Comparison of ENCODE assay signal across 10 cellular contexts in the genomic region with DNA sequence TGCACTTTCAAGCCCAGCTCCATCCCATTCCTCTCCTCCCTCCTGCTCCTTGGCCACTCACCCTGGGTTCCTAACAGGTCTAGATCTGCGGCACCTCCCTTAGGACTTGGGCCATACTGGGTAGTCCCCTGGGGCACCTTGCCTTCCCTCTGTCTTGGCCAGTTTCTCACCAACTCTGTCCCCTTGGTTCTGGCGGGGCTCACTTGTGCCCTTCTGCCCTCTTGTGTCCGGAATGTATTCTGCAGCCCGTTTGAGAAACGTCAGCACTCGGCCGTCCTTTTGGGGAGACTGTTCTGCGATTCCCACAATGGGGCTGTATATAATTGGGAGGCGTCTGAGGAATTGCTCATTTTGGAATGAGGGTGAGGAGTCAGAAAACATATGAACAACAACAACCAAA.
DNase-seq lines count a peak whose midpoint lies in the region; ATAC-seq and TF ChIP-seq lines count a peak whose summit lies in the region.
"Had no signal": no experiment of that assay in that cellular context is flagged by ENCODE, and none has a peak within 500 bp of the region (broad histone marks: within the 10 kb centered on the region; RNA-seq: fewer than 3 reads in every experiment).

No MANE protein-coding gene starts in this region.

- no peak for ATAC-seq in HG02840 (IDR thresholded peaks at IDR 0.05; ENCODE audit: low FRiP score, unreplicated experiment)
- no peak for ATAC-seq in omental fat pad (ENCODE audit: low FRiP score)

- CTCF ChIA-PET in activated CD4-positive, alpha-beta T cell treated with anti-CD3 and anti-CD28 coated beads, Interleukin-2, amount 10 ng/mL, durations not matched to agents 7 days and 5 days (lab: Charles Lee): interaction anchor here (0.7 to 1.4 kb wide), 2 partner anchors 25 to 77 kb away, joined by 3 read pairs; no protein-coding TSS in a partner anchor

- H3K4me3 ChIP-seq in dorsolateral prefrontal cortex: no peak overlapping the region
- H3K4me3 ChIP-seq: skin epidermis had no signal

- H3K27ac Mint-ChIP-seq in activated CD4-positive, alpha-beta T cell treated with anti-CD3 and anti-CD28 coated beads, Interleukin-2, amount 10 ng/mL, durations not matched to agents 7 days and 5 days: no peak overlapping the region
- no peak overlapping the region for H3K27ac Mint-ChIP-seq in mesothelial cell of epicardium

- H3K4me1 Mint-ChIP-seq in activated CD4-positive, alpha-beta T cell treated with anti-CD3 and anti-CD28 coated beads, Interleukin-2, amount 10 ng/mL, durations not matched to agents 7 days and 5 days: no peaks in the 10 kb centered on the region
- no peaks in the 10 kb centered on the region for H3K4me1 Mint-ChIP-seq in mesothelial cell of epicardium

- H3K27me3 Mint-ChIP-seq in activated CD4-positive, alpha-beta T cell treated with anti-CD3 and anti-CD28 coated beads, Interleukin-2, amount 10 ng/mL, durations not matched to agents 7 days and 5 days: peaks cover 30% of the 10 kb centered on the region
- H3K27me3 Mint-ChIP-seq in mesothelial cell of epicardium (ENCODE audit: low read depth): peaks cover 80% of the 10 kb centered on the region

- no peaks in the 10 kb centered on the region for H3K27me3 ChIP-seq in dorsolateral prefrontal cortex

- POLR2A ChIA-PET in activated CD4-positive, alpha-beta T cell treated with anti-CD3 and anti-CD28 coated beads, Interleukin-2, amount 10 ng/mL, durations not matched to agents 7 days and 5 days (lab: Charles Lee): no interaction called here

- no peaks in the 10 kb centered on the region for H3K9me3 Mint-ChIP-seq in activated CD4-positive, alpha-beta T cell treated with anti-CD3 and anti-CD28 coated beads, Interleukin-2, amount 10 ng/mL, durations not matched to agents 7 days and 5 days
- H3K9me3 Mint-ChIP-seq in mesothelial cell of epicardium: no peaks in the 10 kb centered on the region
- H3K9me3 Mint-ChIP-seq: activated T-cell treated with anti-CD3 and anti-CD28 coated beads, Interleukin-2, amount 50 U/mL, for 4 hours had no signal

- TF ChIP-seq CTCF in dorsolateral prefrontal cortex (IDR thresholded peaks at IDR 0.05 in 54 of 56, conservative IDR thresholded peaks at IDR 0.05 in 2 of 56; ENCODE audit: low read depth in 1 of 56, partially characterized antibody in 56 of 56) (peak in 55 of 56 donors; percentile 24 to 70 (median 56)), mesothelial cell of epicardium (IDR thresholded peaks at IDR 0.05; ENCODE audit: unreplicated experiment) (peak; percentile 61), omental fat pad (IDR thresholded peaks at IDR 0.05) (no peak)

- no peaks in the 10 kb centered on the region for H3K36me3 Mint-ChIP-seq in activated CD4-positive, alpha-beta T cell treated with anti-CD3 and anti-CD28 coated beads, Interleukin-2, amount 10 ng/mL, durations not matched to agents 7 days and 5 days (ENCODE audit: low read depth)
- no peaks in the 10 kb centered on the region for H3K36me3 Mint-ChIP-seq in mesothelial cell of epicardium

- H3K27ac ChIP-seq in dorsolateral prefrontal cortex: no peak overlapping the region
- H3K27ac ChIP-seq: skin epidermis had no signal

- intact Hi-C loops in dorsolateral prefrontal cortex (cut with DNase I): loop anchor here (5.0 to 10.0 kb wide), 4 partner anchors 527 to 1110 kb away; no protein-coding TSS in a partner anchor

- no peak overlapping the region for H3K4me3 Mint-ChIP-seq in activated CD4-positive, alpha-beta T cell treated with anti-CD3 and anti-CD28 coated beads, Interleukin-2, amount 10 ng/mL, durations not matched to agents 7 days and 5 days
- no peak overlapping the region for H3K4me3 Mint-ChIP-seq in mesothelial cell of epicardium
- H3K4me3 Mint-ChIP-seq: activated T-cell treated with anti-CD3 and anti-CD28 coated beads, Interleukin-2, amount 50 U/mL, for 4 hours had no signal

- peak; percentile 29 for DNase-seq in activated CD4-positive, alpha-beta T cell treated with anti-CD3 and anti-CD28 coated beads, Interleukin-2, amount 10 ng/mL, durations not matched to agents 7 days and 5 days
- DNase-seq in activated CD4-positive, alpha-beta T cell treated with anti-CD3 and anti-CD28 coated beads for 4 hours: no peak
- DNase-seq in NCI-H69 (lab: John Stamatoyannopoulos, UW) (peak; percentile 5), dorsolateral prefrontal cortex (peak in 1 of 10 donors; percentile 36), mesothelial cell of epicardium (ENCODE audit: low spot score in 2 of 2, unreplicated experiment in 2 of 2) (no peak), UCSD-AML1 (lab: John Stamatoyannopoulos, UW; ENCODE audit: unreplicated experiment) (no peak), omental fat pad (ENCODE audit: low spot score) (no peak)
- DNase-seq: activated T-cell treated with anti-CD3 and anti-CD28 coated beads, Interleukin-2, amount 50 U/mL, for 4 hours had no signal

Comparison
In these comparisons a context has a peak if more than half of its experiments do, and no peak if none do; other contexts are left out.
1. DNase-seq: peak in activated CD4-positive, alpha-beta T cell treated with anti-CD3 and anti-CD28 coated beads, Interleukin-2, amount 10 ng/mL, durations not matched to agents 7 days and 5 days (single experiment) and NCI-H69 (single experiment); none in activated CD4-positive, alpha-beta T cell treated with anti-CD3 and anti-CD28 coated beads for 4 hours (0 of 2), mesothelial cell of epicardium (0 of 2), UCSD-AML1 (single experiment) and omental fat pad (single experiment).
2. CTCF ChIP-seq: peak in dorsolateral prefrontal cortex (55 of 56) and mesothelial cell of epicardium (single experiment); none in omental fat pad (0 of 3).